In the genomic region with DNA sequence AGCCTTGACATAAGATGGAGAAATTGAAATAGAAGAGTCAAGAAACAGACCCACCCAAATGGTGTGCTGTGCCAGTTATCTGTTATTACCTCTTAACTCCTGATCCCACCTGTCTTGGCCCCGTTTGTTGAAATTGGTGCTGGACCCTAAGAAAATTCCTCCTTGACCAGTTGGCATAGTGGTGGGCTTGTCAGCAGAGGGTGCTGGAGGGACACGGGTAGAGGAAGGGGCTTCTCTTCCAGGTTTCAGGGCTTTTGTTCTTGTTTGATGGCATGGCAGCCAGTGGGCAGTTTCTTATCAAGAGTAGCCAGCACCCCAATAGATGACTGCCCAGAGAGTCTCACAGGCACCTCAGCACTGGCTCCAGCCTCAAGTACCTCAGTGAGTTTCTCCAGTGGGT, we compare ENCODE assay signal across 19 cellular contexts. TPM values are rescaled to one million over a fixed set of nuclear protein-coding genes. Genes with fewer than 3 reads are reported as not detected.
DNase-seq lines count a peak whose midpoint lies in the region; ATAC-seq and TF ChIP-seq lines count a peak whose summit lies in the region.
"Had no signal": no experiment of that assay in that cellular context is flagged by ENCODE, and none has a peak within 500 bp of the region (broad histone marks: within the 10 kb centered on the region; RNA-seq: fewer than 3 reads in every experiment).

No MANE protein-coding gene starts in this region.

- H3K36me3 Mint-ChIP-seq in type B pancreatic cell, result no peaks in the 10 kb centered on the region
- H3K36me3 Mint-ChIP-seq: mesothelial cell of epicardium had no signal

- H2BK15ac ChIP-seq in mesenchymal stem cell (ENCODE audit: low read depth, poor library complexity, severe bottlenecking), result no peak overlapping the region

- H3K4me3 Mint-ChIP-seq in stimulated activated naive CD8-positive, alpha-beta T cell treated with anti-CD3 and anti-CD28 coated beads, Interleukin-15, amount 100 ng/mL, for 72 hours, result no peak overlapping the region
- H3K4me3 Mint-ChIP-seq in type B pancreatic cell, result no peak overlapping the region
- H3K4me3 Mint-ChIP-seq: mesothelial cell of epicardium, T-cell had no signal

- H3K18ac ChIP-seq in mesenchymal stem cell (ENCODE audit: low read depth in 1 of 2, low read length in 2 of 2), result no peak overlapping the region

- peak; percentile 10 for DNase-seq in stimulated activated naive CD8-positive, alpha-beta T cell treated with anti-CD3 and anti-CD28 coated beads, Interleukin-15, Interleukin-2, amounts not matched to agents 100 U/mL and 50 U/mL, for 24 hours
- DNase-seq in stimulated activated naive CD8-positive, alpha-beta T cell treated with anti-CD3 and anti-CD28 coated beads, Interleukin-15, amount 100 ng/mL, for 72 hours, result no peak
- DNase-seq in WERI-Rb-1 (peak; percentile 37), iPS DF 19.7 (ENCODE audit: low read depth, low spot score) (peak; percentile 20), type B pancreatic cell (ENCODE audit: extremely low spot score, unreplicated experiment) (no peak), mesenchymal stem cell (no peak), MG63 (no peak), globus pallidus (ENCODE audit: low spot score) (no peak)
- DNase-seq: amniotic stem cell; GF-D8; islet precursor cell; NCI-H146; nucleus accumbens; PC-9; stimulated activated CD4-positive, alpha-beta T cell treated with anti-CD3 and anti-CD28 coated beads, Interleukin-2, amount 100 ng/mL, for 48 hours; T-cell had no signal

- H4K91ac ChIP-seq in mesenchymal stem cell (ENCODE audit: low read length), result no peak overlapping the region

- no peak overlapping the region for H3K23ac ChIP-seq in mesenchymal stem cell (ENCODE audit: low read length in 2 of 2)

- no peak overlapping the region for H3K14ac ChIP-seq in mesenchymal stem cell (ENCODE audit: low read length in 2 of 2)

- H2BK120ac ChIP-seq in mesenchymal stem cell (ENCODE audit: low read depth, low read length), result no peak overlapping the region

- H3K27me3 Mint-ChIP-seq in stimulated activated naive CD8-positive, alpha-beta T cell treated with anti-CD3 and anti-CD28 coated beads, Interleukin-15, amount 100 ng/mL, for 72 hours, result no peaks in the 10 kb centered on the region
- peaks cover 2% of the 10 kb centered on the region for H3K27me3 Mint-ChIP-seq in type B pancreatic cell
- H3K27me3 Mint-ChIP-seq: T-cell had no signal

- H3K79me1 ChIP-seq in mesenchymal stem cell (replicated peaks; ENCODE audit: low read length, poor library complexity, severe bottlenecking), result no peaks in the 10 kb centered on the region

- H3K4me3 ChIP-seq in WERI-Rb-1 (ENCODE audit: low read depth, low read length) (no peak overlapping the region), mesenchymal stem cell (ENCODE audit: insufficient read depth in 1 of 2, low read depth in 1 of 2, low read length in 2 of 2) (no peak overlapping the region), MG63 (no peak overlapping the region)
- H3K4me3 ChIP-seq: PC-9 had no signal

- no peak for ATAC-seq in stimulated activated naive CD8-positive, alpha-beta T cell treated with anti-CD3 and anti-CD28 coated beads, Interleukin-15, Interleukin-2, amounts not matched to agents 100 U/mL and 50 U/mL, for 24 hours
- no peak for ATAC-seq in stimulated activated naive CD8-positive, alpha-beta T cell treated with anti-CD3 and anti-CD28 coated beads, Interleukin-15, amount 100 ng/mL, for 72 hours
- ATAC-seq: T-cell had no signal

- H4K8ac ChIP-seq in mesenchymal stem cell (ENCODE audit: low read length), result no peak overlapping the region

- no peak overlapping the region for H3K4me2 ChIP-seq in mesenchymal stem cell (ENCODE audit: low read length, poor library complexity, severe bottlenecking)
- H3K4me2 ChIP-seq: PC-9 had no signal

- no peak overlapping the region for H2BK5ac ChIP-seq in mesenchymal stem cell (ENCODE audit: low read depth, low read length, poor library complexity, severe bottlenecking)

- no peak overlapping the region for H3K4ac ChIP-seq in mesenchymal stem cell (ENCODE audit: low read depth in 1 of 2, low read length in 2 of 2)

- H2AFZ ChIP-seq in mesenchymal stem cell (ENCODE audit: low read depth, low read length), result no peak overlapping the region
- H2AFZ ChIP-seq: PC-9 had no signal

- H3K9ac ChIP-seq in mesenchymal stem cell (ENCODE audit: low read length), result no peak overlapping the region

- H3K9me3 ChIP-seq in WERI-Rb-1 (ENCODE audit: severe bottlenecking) (no peaks in the 10 kb centered on the region), mesenchymal stem cell (ENCODE audit: control insufficient read depth, low read length) (peaks cover 3% of the 10 kb centered on the region), MG63 (peaks cover 7% of the 10 kb centered on the region)

- no peaks in the 10 kb centered on the region for H3K36me3 ChIP-seq in WERI-Rb-1
- no peaks in the 10 kb centered on the region for H3K36me3 ChIP-seq in mesenchymal stem cell (ENCODE audit: control insufficient read depth in 1 of 2, insufficient read depth in 2 of 2, low read depth in 1 of 2, low read length in 2 of 2)
- no peaks in the 10 kb centered on the region for H3K36me3 ChIP-seq in MG63

- H2AK5ac ChIP-seq in mesenchymal stem cell (ENCODE audit: low read length, severe bottlenecking), result no peak overlapping the region

- peaks cover 18% of the 10 kb centered on the region for H3K4me1 Mint-ChIP-seq in stimulated activated naive CD8-positive, alpha-beta T cell treated with anti-CD3 and anti-CD28 coated beads, Interleukin-15, amount 100 ng/mL, for 72 hours
- H3K4me1 Mint-ChIP-seq in type B pancreatic cell (ENCODE audit: unreplicated experiment), result no peaks in the 10 kb centered on the region
- H3K4me1 Mint-ChIP-seq: mesothelial cell of epicardium had no signal

- no peak overlapping the region for H2BK12ac ChIP-seq in mesenchymal stem cell (ENCODE audit: low read length in 2 of 2)

- H3K27ac ChIP-seq in WERI-Rb-1 (no peak overlapping the region), mesenchymal stem cell (ENCODE audit: low read length, poor library complexity, severe bottlenecking) (no peak overlapping the region)
- H3K27ac ChIP-seq: PC-9, VCaP had no signal

- 31% methylated on average over 2 of the region's 2 CpGs for WGBS in mesenchymal stem cell

- H3K27ac Mint-ChIP-seq in stimulated activated naive CD8-positive, alpha-beta T cell treated with anti-CD3 and anti-CD28 coated beads, Interleukin-15, amount 100 ng/mL, for 72 hours, result no peak overlapping the region
- H3K27ac Mint-ChIP-seq in type B pancreatic cell, result no peak overlapping the region
- H3K27ac Mint-ChIP-seq: mesothelial cell of epicardium, T-cell had no signal

- H3K27me3 ChIP-seq in WERI-Rb-1 (ENCODE audit: insufficient read depth, low read depth, severe bottlenecking) (no peaks in the 10 kb centered on the region), mesenchymal stem cell (ENCODE audit: control insufficient read depth in 1 of 2, insufficient read depth in 1 of 2, low read length in 2 of 2) (no peaks in the 10 kb centered on the region), MG63 (peaks cover 5% of the 10 kb centered on the region)

- TF ChIP-seq CTCF in WERI-Rb-1 (IDR thresholded peaks at IDR 0.05; ENCODE audit: low read depth, low read length), result peak; percentile 56
- TF ChIP-seq CTCF in type B pancreatic cell (conservative IDR thresholded peaks at IDR 0.05), result peak; percentile 29

- no peaks in the 10 kb centered on the region for H3K4me1 ChIP-seq in mesenchymal stem cell (ENCODE audit: control insufficient read depth, insufficient read depth, low read depth, low read length)

- peaks cover 7 to 13% of the 10 kb centered on the region in 2 donors for H3K9me3 Mint-ChIP-seq in stimulated activated naive CD8-positive, alpha-beta T cell treated with anti-CD3 and anti-CD28 coated beads, Interleukin-15, amount 100 ng/mL, for 72 hours
- no peaks in the 10 kb centered on the region for H3K9me3 Mint-ChIP-seq in type B pancreatic cell
- H3K9me3 Mint-ChIP-seq: mesothelial cell of epicardium had no signal

RNA-seq across cellular contexts. Expression of gene PCBP3, which starts 51.6 kb away (rescaled TPM):
- total RNA-seq in type B pancreatic cell (ENCODE audit: low replicate concordance), result 2.1 and 5.5 TPM in 2 replicates
- polyA plus RNA-seq in mesenchymal stem cell (2013, experiment 1 of 2), result 6.0 TPM
- polyA plus RNA-seq in mesenchymal stem cell (2013, experiment 2 of 2), result 6.1 TPM
- total RNA-seq in MG63 (2014; rRNA removed; shearing (Covaris generic); ENCODE audit: low replicate concordance), result 0.23 TPM in 1 of 2 replicates, not detected in the other
- total RNA-seq: HT-29, PC-9 had no signal

Comparison
In these comparisons a context has a peak if more than half of its experiments do, and no peak if none do; other contexts are left out.
1. DNase-seq: peak in stimulated activated naive CD8-positive, alpha-beta T cell treated with anti-CD3 and anti-CD28 coated beads, Interleukin-15, Interleukin-2, amounts not matched to agents 100 U/mL and 50 U/mL, for 24 hours (single experiment), WERI-Rb-1 (single experiment) and iPS DF 19.7 (single experiment); none in stimulated activated naive CD8-positive, alpha-beta T cell treated with anti-CD3 and anti-CD28 coated beads, Interleukin-15, amount 100 ng/mL, for 72 hours (0 of 2), type B pancreatic cell (single experiment), mesenchymal stem cell (single experiment), MG63 (single experiment) and globus pallidus (single experiment).